Comparison of ENCODE assay signal across 1 cellular context in genomic region chr2:202036601-202037037, GRCh38.
TF ChIP-seq lines count a peak whose summit lies in the region.

No MANE protein-coding gene starts in this region.

TF ChIP-seq in IMR-90, 13 proteins besides CTCF, POLR2A, EP300 and RAD21 (continued from another document):
- no peak for TF ChIP-seq FOS (IDR thresholded peaks at IDR 0.05; ENCODE audit: low read depth, low read length)
- no peak for TF ChIP-seq MXI1 (IDR thresholded peaks at IDR 0.05; ENCODE audit: borderline replicate concordance, low read depth, low read length)
- TF ChIP-seq BHLHE40 (IDR thresholded peaks at IDR 0.05; ENCODE audit: low read depth, low read length) = no peak
